1 cellular context compared by ENCODE assay signal in genomic region chr16:16006650-16007049, GRCh38.
TF ChIP-seq lines count a peak whose summit lies in the region.

No MANE protein-coding gene starts in this region.

TF ChIP-seq in WTC11, 78 proteins besides CTCF, POLR2A, EP300 and RAD21 (continued from another document):
- no peak for TF ChIP-seq ARID4B (CRISPR knock-in tag; IDR thresholded peaks at IDR 0.05; ENCODE audit: borderline replicate concordance)
- no peak for TF ChIP-seq E2F5 (CRISPR knock-in tag; IDR thresholded peaks at IDR 0.05)
- TF ChIP-seq HMGA2 (CRISPR knock-in tag; IDR thresholded peaks at IDR 0.05) = no peak
- TF ChIP-seq USF2 (CRISPR knock-in tag; IDR thresholded peaks at IDR 0.05) = no peak
- TF ChIP-seq MAX (CRISPR knock-in tag; IDR thresholded peaks at IDR 0.05) = no peak
- no peak for TF ChIP-seq ZMAT4 (CRISPR knock-in tag; IDR thresholded peaks at IDR 0.05)
- TF ChIP-seq MXD4 (CRISPR knock-in tag; IDR thresholded peaks at IDR 0.05; ENCODE audit: borderline replicate concordance) = no peak
- TF ChIP-seq E2F1 (CRISPR knock-in tag; IDR thresholded peaks at IDR 0.05) = no peak
- no peak for TF ChIP-seq TP53 (CRISPR knock-in tag; IDR thresholded peaks at IDR 0.05)
- TF ChIP-seq ATF1 (CRISPR knock-in tag; IDR thresholded peaks at IDR 0.05) = no peak
- no peak for TF ChIP-seq GRHL2 (CRISPR knock-in tag; IDR thresholded peaks at IDR 0.05; ENCODE audit: insufficient replicate concordance, severe bottlenecking)
